Comparison of ENCODE assay signal across 19 cellular contexts in genomic region chrX:16319929-16320328, GRCh38.
"Had no signal": no experiment of that assay in that cellular context is flagged by ENCODE, and none has a peak within 500 bp of the region (broad histone marks: within the 10 kb centered on the region; RNA-seq: fewer than 3 reads in every experiment).

No MANE protein-coding gene starts in this region.

- DNase-seq: activated CD4-positive, alpha-beta T cell treated with anti-CD3 and anti-CD28 coated beads, Interleukin-2, amount 50 U/mL, for 1 hour; activated CD4-positive, CD25-positive, alpha-beta regulatory T cell; activated CD8-positive, alpha-beta memory T cell treated with anti-CD3 and anti-CD28 coated beads for 24 hours; activated gamma-delta T cell treated with Interleukin-2 at 50 U/mL for 16 hours; amniotic stem cell; dermis blood vessel endothelial cell; hypothalamus; left ventricle myocardium superior; mesendoderm; natural killer cell; posterior cingulate gyrus; stimulated activated CD4-positive, alpha-beta T cell treated with anti-CD3 and anti-CD28 coated beads, Interleukin-4, amount 100 ng/mL, for 24 hours; stimulated activated naive CD4-positive, alpha-beta T cell; tibial artery; uterus had no signal

- H3K9me3 ChIP-seq: breast epithelium, neutrophil, tibial artery, uterus had no signal

- H3K4me3 ChIP-seq: breast epithelium, skin epidermis, tibial artery, uterus had no signal

- H3K36me3 ChIP-seq: breast epithelium, neutrophil, tibial artery, uterus had no signal

- H3K27me3 ChIP-seq: neutrophil, tibial artery, uterus had no signal

- H3K4me1 ChIP-seq: breast epithelium, tibial artery, uterus had no signal

- H3K27ac ChIP-seq: breast epithelium, epithelial cell of prostate, neutrophil, skin epidermis, tibial artery, uterus had no signal
